ENCODE assay signal across 35 cellular contexts in the genomic region with DNA sequence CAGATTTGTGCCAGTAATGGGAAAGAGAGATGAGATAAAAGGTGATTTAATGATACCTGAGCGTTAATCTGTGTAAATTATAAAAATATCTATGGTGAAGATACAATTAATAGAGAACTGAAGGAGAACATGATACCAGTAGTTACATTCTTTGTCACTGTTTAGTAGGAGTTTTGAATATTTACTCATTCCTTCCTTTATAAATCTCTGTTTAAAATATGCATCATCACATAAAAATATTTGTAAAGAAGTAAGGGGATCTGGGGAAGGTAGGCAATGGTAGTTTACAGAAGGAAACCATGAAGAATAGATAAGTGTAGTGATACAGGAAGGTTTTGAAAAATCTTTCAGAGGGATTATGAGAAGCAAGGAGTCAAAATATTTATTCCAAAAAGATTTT.
"Had no signal": no experiment of that assay in that cellular context is flagged by ENCODE, and none has a peak within 500 bp of the region (broad histone marks: within the 10 kb centered on the region; RNA-seq: fewer than 3 reads in every experiment).

No MANE protein-coding gene starts in this region.

- H3K27me3 Mint-ChIP-seq: activated B cell treated with CpG ODN at 0.5 μM for 24 hours; activated CD4-positive, alpha-beta memory T cell treated with anti-CD3 and anti-CD28 coated beads, Interleukin-2, amount 10 ng/mL, durations not matched to agents 7 days and 5 days; activated CD4-positive, alpha-beta T cell treated with anti-CD3 and anti-CD28 coated beads, Interleukin-2, amount 10 ng/mL, durations not matched to agents 24 days and 14 days; activated CD8-positive, alpha-beta memory T cell treated with anti-CD3 and anti-CD28 coated beads, Interleukin-2, amount 10 ng/mL, durations not matched to agents 7 days and 5 days; activated naive CD4-positive, alpha-beta T cell treated with anti-CD3 and anti-CD28 coated beads, Interleukin-2, amount 10 ng/mL, durations not matched to agents 7 days and 5 days; activated naive CD4-positive, alpha-beta T cell treated with anti-CD3 and anti-CD28 coated beads, Interleukin-2, amount 50 U/mL, for 24 hours; activated naive CD8-positive, alpha-beta T cell; activated naive CD8-positive, alpha-beta T cell treated with anti-CD3 and anti-CD28 coated beads, Interleukin-2, amount 10 ng/mL, durations not matched to agents 7 days and 5 days; activated naive CD8-positive, alpha-beta T cell treated with anti-CD3 and anti-CD28 coated beads, Interleukin-2, amount 50 U/mL, for 24 hours; activated T-cell treated with anti-CD3 and anti-CD28 coated beads, Interleukin-2, amount 50 U/mL, for 24 hours; brain; central memory CD8-positive, alpha-beta T cell had no signal

- H3K36me3 ChIP-seq: ascending aorta, cardiac muscle cell had no signal

- H3K27ac ChIP-seq: ascending aorta, cardiac muscle cell, VCaP had no signal

- H3K4me3 ChIP-seq: ascending aorta, cardiac muscle cell had no signal

- H3K4me3 Mint-ChIP-seq: activated B cell treated with CpG ODN at 0.5 μM for 24 hours; activated CD4-positive, alpha-beta memory T cell treated with anti-CD3 and anti-CD28 coated beads, Interleukin-2, amount 10 ng/mL, durations not matched to agents 7 days and 5 days; activated CD4-positive, alpha-beta T cell treated with anti-CD3 and anti-CD28 coated beads, Interleukin-2, amount 10 ng/mL, durations not matched to agents 24 days and 14 days; activated CD8-positive, alpha-beta memory T cell treated with anti-CD3 and anti-CD28 coated beads, Interleukin-2, amount 10 ng/mL, durations not matched to agents 7 days and 5 days; activated CD8-positive, alpha-beta T cell treated with anti-CD3 and anti-CD28 coated beads, Interleukin-2, amount 10 ng/mL, durations not matched to agents 7 days and 5 days; activated naive CD4-positive, alpha-beta T cell treated with anti-CD3 and anti-CD28 coated beads, Interleukin-2, amount 10 ng/mL, durations not matched to agents 7 days and 5 days; activated naive CD4-positive, alpha-beta T cell treated with anti-CD3 and anti-CD28 coated beads, Interleukin-2, amount 50 U/mL, for 24 hours; activated naive CD8-positive, alpha-beta T cell; activated naive CD8-positive, alpha-beta T cell treated with anti-CD3 and anti-CD28 coated beads, Interleukin-2, amount 10 ng/mL, durations not matched to agents 7 days and 5 days; activated naive CD8-positive, alpha-beta T cell treated with anti-CD3 and anti-CD28 coated beads, Interleukin-2, amount 50 U/mL, for 24 hours; activated T-cell treated with anti-CD3 and anti-CD28 coated beads, Interleukin-2, amount 50 U/mL, for 24 hours; brain; central memory CD8-positive, alpha-beta T cell; T-helper 1 cell treated with Interleukin-12 subunit alpha and Interleukin-12 subunit beta and Interleukin-4 antibody, amounts not matched to agents 30 μg/mL and 1 μg/mL, for 36 hours; T-helper 2 cell treated with Interferon-gamma antibody and Interleukin-4, amounts not matched to agents 5 μg/mL and 100 μg/mL, for 36 hours had no signal

- H3K4me1 Mint-ChIP-seq: activated B cell treated with CpG ODN at 0.5 μM for 24 hours; activated CD4-positive, alpha-beta memory T cell treated with anti-CD3 and anti-CD28 coated beads, Interleukin-2, amount 10 ng/mL, durations not matched to agents 7 days and 5 days; activated CD4-positive, alpha-beta T cell treated with anti-CD3 and anti-CD28 coated beads, Interleukin-2, amount 10 ng/mL, durations not matched to agents 24 days and 14 days; activated CD8-positive, alpha-beta memory T cell treated with anti-CD3 and anti-CD28 coated beads, Interleukin-2, amount 10 ng/mL, durations not matched to agents 7 days and 5 days; activated naive CD4-positive, alpha-beta T cell treated with anti-CD3 and anti-CD28 coated beads, Interleukin-2, amount 10 ng/mL, durations not matched to agents 7 days and 5 days; activated naive CD4-positive, alpha-beta T cell treated with anti-CD3 and anti-CD28 coated beads, Interleukin-2, amount 50 U/mL, for 24 hours; activated naive CD8-positive, alpha-beta T cell treated with anti-CD3 and anti-CD28 coated beads, Interleukin-2, amount 10 ng/mL, durations not matched to agents 7 days and 5 days; activated naive CD8-positive, alpha-beta T cell treated with anti-CD3 and anti-CD28 coated beads, Interleukin-2, amount 50 U/mL, for 24 hours; brain; central memory CD8-positive, alpha-beta T cell had no signal

- H3K36me3 Mint-ChIP-seq: activated CD8-positive, alpha-beta memory T cell treated with anti-CD3 and anti-CD28 coated beads, Interleukin-2, amount 10 ng/mL, durations not matched to agents 7 days and 5 days; activated naive CD4-positive, alpha-beta T cell treated with anti-CD3 and anti-CD28 coated beads, Interleukin-2, amount 10 ng/mL, durations not matched to agents 7 days and 5 days; activated naive CD4-positive, alpha-beta T cell treated with anti-CD3 and anti-CD28 coated beads, Interleukin-2, amount 50 U/mL, for 24 hours; activated naive CD8-positive, alpha-beta T cell; activated naive CD8-positive, alpha-beta T cell treated with anti-CD3 and anti-CD28 coated beads, Interleukin-2, amount 10 ng/mL, durations not matched to agents 7 days and 5 days; brain had no signal

- H3K4me1 ChIP-seq: ascending aorta had no signal

- DNase-seq: activated B cell treated with CpG ODN at 0.5 μM for 24 hours; activated CD4-positive, alpha-beta memory T cell treated with anti-CD3 and anti-CD28 coated beads, Interleukin-2, amount 10 ng/mL, durations not matched to agents 7 days and 5 days; activated CD4-positive, alpha-beta T cell treated with anti-CD3 and anti-CD28 coated beads for 4 hours; activated CD4-positive, alpha-beta T cell treated with anti-CD3 and anti-CD28 coated beads, Interleukin-2, amount 10 ng/mL, durations not matched to agents 24 days and 14 days; activated CD4-positive, alpha-beta T cell treated with anti-CD3 and anti-CD28 coated beads, Interleukin-2, amount 50 U/mL, for 1 hour; activated CD4-positive, alpha-beta T cell treated with anti-CD3 and anti-CD28 coated beads, Interleukin-2, amount 50 U/mL, for 4 hours; activated CD4-positive, CD25-positive, alpha-beta regulatory T cell treated with anti-CD3 and anti-CD28 coated beads, Interleukin-2, amount 50 U/mL, for 72 hours; activated CD8-positive, alpha-beta memory T cell treated with anti-CD3 and anti-CD28 coated beads for 24 hours; activated CD8-positive, alpha-beta memory T cell treated with anti-CD3 and anti-CD28 coated beads, Interleukin-2, amount 10 ng/mL, durations not matched to agents 7 days and 5 days; activated CD8-positive, alpha-beta memory T cell treated with anti-CD3 and anti-CD28 coated beads, Interleukin-2, amount 50 U/mL, for 48 hours; activated CD8-positive, alpha-beta T cell treated with anti-CD3 and anti-CD28 coated beads, Interleukin-2, amount 10 ng/mL, durations not matched to agents 7 days and 5 days; activated effector memory CD4-positive, alpha-beta T cell treated with Interleukin-2 at 50 U/mL for 16 hours; activated gamma-delta T cell; activated naive CD4-positive, alpha-beta T cell treated with anti-CD3 and anti-CD28 coated beads, Interleukin-2, amount 10 ng/mL, durations not matched to agents 7 days and 5 days; activated naive CD4-positive, alpha-beta T cell treated with Interleukin-2 at 50 U/mL for 16 hours; activated naive CD8-positive, alpha-beta T cell treated with anti-CD3 and anti-CD28 coated beads, Interleukin-2, amount 10 ng/mL, durations not matched to agents 7 days and 5 days; activated naive CD8-positive, alpha-beta T cell treated with anti-CD3 and anti-CD28 coated beads, Interleukin-2, amount 50 U/mL, for 24 hours; activated T-cell treated with anti-CD3 and anti-CD28 coated beads, Interleukin-2, amount 50 U/mL, for 24 hours; activated T-cell treated with anti-CD3 and anti-CD28 coated beads, Interleukin-2, amount 50 U/mL, for 48 hours; amygdala; anterior cingulate cortex; caudate nucleus; cerebellar nuclear complex; T-helper 2 cell; T-helper 9 cell had no signal

- H3K9me3 Mint-ChIP-seq: activated CD4-positive, alpha-beta T cell treated with anti-CD3 and anti-CD28 coated beads, Interleukin-2, amount 10 ng/mL, durations not matched to agents 24 days and 14 days; activated naive CD4-positive, alpha-beta T cell treated with anti-CD3 and anti-CD28 coated beads, Interleukin-2, amount 10 ng/mL, durations not matched to agents 7 days and 5 days; activated naive CD4-positive, alpha-beta T cell treated with anti-CD3 and anti-CD28 coated beads, Interleukin-2, amount 50 U/mL, for 24 hours; activated naive CD8-positive, alpha-beta T cell treated with anti-CD3 and anti-CD28 coated beads, Interleukin-2, amount 10 ng/mL, durations not matched to agents 7 days and 5 days; T-helper 2 cell treated with Interferon-gamma antibody and Interleukin-4, amounts not matched to agents 5 μg/mL and 100 μg/mL, for 36 hours had no signal

- H3K27ac Mint-ChIP-seq: activated B cell treated with CpG ODN at 0.5 μM for 24 hours; activated CD4-positive, alpha-beta memory T cell treated with anti-CD3 and anti-CD28 coated beads, Interleukin-2, amount 10 ng/mL, durations not matched to agents 7 days and 5 days; activated CD4-positive, alpha-beta T cell treated with anti-CD3 and anti-CD28 coated beads, Interleukin-2, amount 10 ng/mL, durations not matched to agents 24 days and 14 days; activated CD8-positive, alpha-beta memory T cell treated with anti-CD3 and anti-CD28 coated beads, Interleukin-2, amount 10 ng/mL, durations not matched to agents 7 days and 5 days; activated CD8-positive, alpha-beta T cell treated with anti-CD3 and anti-CD28 coated beads, Interleukin-2, amount 10 ng/mL, durations not matched to agents 7 days and 5 days; activated naive CD4-positive, alpha-beta T cell treated with anti-CD3 and anti-CD28 coated beads, Interleukin-2, amount 10 ng/mL, durations not matched to agents 7 days and 5 days; activated naive CD4-positive, alpha-beta T cell treated with anti-CD3 and anti-CD28 coated beads, Interleukin-2, amount 50 U/mL, for 24 hours; activated naive CD8-positive, alpha-beta T cell; activated naive CD8-positive, alpha-beta T cell treated with anti-CD3 and anti-CD28 coated beads, Interleukin-2, amount 10 ng/mL, durations not matched to agents 7 days and 5 days; activated naive CD8-positive, alpha-beta T cell treated with anti-CD3 and anti-CD28 coated beads, Interleukin-2, amount 50 U/mL, for 24 hours; activated T-cell treated with anti-CD3 and anti-CD28 coated beads, Interleukin-2, amount 50 U/mL, for 24 hours; activated T-helper 2 cell treated with anti-CD3 and anti-CD28 coated beads, Interferon-gamma antibody, Interleukin-2, Interleukin-4, amounts not matched to agents 10 μg/mL and 5 μg/mL and 100 μg/mL, durations not matched to agents 14 hours and 24 hours and 36 hours; brain; T-helper 1 cell treated with Interleukin-12 subunit alpha and Interleukin-12 subunit beta and Interleukin-4 antibody, amounts not matched to agents 30 μg/mL and 1 μg/mL, for 36 hours; T-helper 2 cell treated with Interferon-gamma antibody and Interleukin-4, amounts not matched to agents 5 μg/mL and 100 μg/mL, for 36 hours had no signal

- H3K27me3 ChIP-seq: ascending aorta, cardiac muscle cell had no signal

- ATAC-seq: activated CD8-positive, alpha-beta memory T cell treated with anti-CD3 and anti-CD28 coated beads, Interleukin-2, amount 10 ng/mL, durations not matched to agents 7 days and 5 days; activated CD8-positive, alpha-beta T cell treated with anti-CD3 and anti-CD28 coated beads, Interleukin-2, amount 10 ng/mL, durations not matched to agents 7 days and 5 days; activated naive CD8-positive, alpha-beta T cell treated with anti-CD3 and anti-CD28 coated beads, Interleukin-2, amount 50 U/mL, for 24 hours had no signal
